Comparison of ENCODE assay signal across 21 cellular contexts in genomic region chr17:37438141-37438540, GRCh38. TPM values are rescaled to one million over a fixed set of nuclear protein-coding genes. Genes with fewer than 3 reads are reported as not detected.
DNase-seq lines count a peak whose midpoint lies in the region; ATAC-seq, FAIRE-seq and TF ChIP-seq lines count a peak whose summit lies in the region.
"Had no signal": no experiment of that assay in that cellular context is flagged by ENCODE, and none has a peak within 500 bp of the region (broad histone marks: within the 10 kb centered on the region; RNA-seq: fewer than 3 reads in every experiment).

No MANE protein-coding gene starts in this region.

- no peaks in the 10 kb centered on the region for H3K9me3 Mint-ChIP-seq in H9
- H3K9me3 Mint-ChIP-seq: immature natural killer cell had no signal

- H3K4me1 Mint-ChIP-seq in H9, result no peaks in the 10 kb centered on the region

- no peak overlapping the region for H2BK15ac ChIP-seq in H9 (ENCODE audit: low read depth, low read length)

- DNase-seq in A549 (ENCODE audit: low read depth in 1 of 2, low spot score in 1 of 2) (peak in 1 of 2 experiments; percentile 26), H9 (no peak), RWPE1 (ENCODE audit: low spot score) (no peak), foreskin keratinocyte (no peak)
- DNase-seq in activated CD4-positive, alpha-beta T cell treated with anti-CD3 and anti-CD28 coated beads, Interleukin-2, amount 50 U/mL, for 4 hours, result no peak
- DNase-seq: activated CD4-positive, alpha-beta T cell treated with anti-CD3 and anti-CD28 coated beads, Interleukin-2, amount 50 U/mL, for 48 hours; AML-193; DMS79 treated with DMSO at 0.1 percent for 48 hours; gastrocnemius medialis; immature natural killer cell; KBM-7; mucosa of descending colon; NCI-H187 treated with DMSO at 0.1 percent for 48 hours; NCI-H69; SHP77; T-helper 9 cell had no signal

- no peak overlapping the region for H2BK5ac ChIP-seq in H9 (ENCODE audit: insufficient read length, low read length)

- H4K91ac ChIP-seq in H9 (ENCODE audit: insufficient read length, low read depth, low read length), result no peak overlapping the region

- H3K9me3 ChIP-seq in A549 (no peaks in the 10 kb centered on the region), H9 (ENCODE audit: control insufficient read depth, low read depth, low read length) (no peaks in the 10 kb centered on the region)
- H3K9me3 ChIP-seq: gastrocnemius medialis, mucosa of descending colon had no signal

- H3K9ac ChIP-seq in H9 (ENCODE audit: extremely low read depth, insufficient read length, low read length), result no peak overlapping the region

- no peak overlapping the region for H2BK20ac ChIP-seq in H9 (ENCODE audit: low read depth, low read length, poor library complexity, severe bottlenecking)

- no peak overlapping the region for H2BK12ac ChIP-seq in H9 (ENCODE audit: insufficient read length, low read depth, low read length)

- H3K4me2 ChIP-seq in A549 (no peak overlapping the region), H9 (ENCODE audit: insufficient read depth, insufficient read length, low read length) (no peak overlapping the region)

- H3K4ac ChIP-seq in H9 (ENCODE audit: low read depth, low read length), result no peak overlapping the region

- H3K4me1 ChIP-seq in A549, result no peaks in the 10 kb centered on the region
- H3K4me1 ChIP-seq in H9 (ENCODE audit: insufficient read depth, low read length), result no peaks in the 10 kb centered on the region
- H3K4me1 ChIP-seq in foreskin keratinocyte, result no peaks in the 10 kb centered on the region
- H3K4me1 ChIP-seq: gastrocnemius medialis had no signal

- H3K27me3 ChIP-seq in H9 (ENCODE audit: insufficient read depth, low read length) (no peaks in the 10 kb centered on the region), foreskin keratinocyte (no peaks in the 10 kb centered on the region)
- H3K27me3 ChIP-seq: gastrocnemius medialis had no signal

- CTCF ChIA-PET in A549 (lab: Yijun Ruan, JAX) (interaction anchor here (0.6 to 4.2 kb wide), 24 partner anchors 8 to 132 kb away, joined by 3 to 27 read pairs (median 6); partner anchors contain the start of gene C17orf78), RWPE1 (lab: Yijun Ruan, JAX) (interaction anchor here (0.7 kb wide), 2 partner anchors 42 to 131 kb away, joined by 3 to 4 read pairs; no protein-coding TSS in a partner anchor)

- H4K5ac ChIP-seq in H9 (ENCODE audit: insufficient read length, low read depth, low read length), result no peak overlapping the region

- no peak overlapping the region for H2BK120ac ChIP-seq in H9 (ENCODE audit: low read depth, low read length, poor library complexity, severe bottlenecking)

- no peaks in the 10 kb centered on the region for H3K23me2 ChIP-seq in H9 (ENCODE audit: insufficient read length, low read depth, low read length, poor library complexity, severe bottlenecking)

- no peak overlapping the region for H3K23ac ChIP-seq in H9 (ENCODE audit: insufficient read length, low read depth, low read length)

- H4K20me1 ChIP-seq in H9 (ENCODE audit: control insufficient read depth, insufficient read depth, insufficient read length), result no peaks in the 10 kb centered on the region

- no peak overlapping the region for H3K14ac ChIP-seq in H9 (ENCODE audit: insufficient read depth, low read length)

- FAIRE-seq in A549 (lab: Jason Lieb, UNC), result no peak
- FAIRE-seq: astrocyte, GM12878 had no signal

- no peak overlapping the region for H3K56ac ChIP-seq in H9 (ENCODE audit: insufficient read length, low read depth, low read length)

- no peak overlapping the region for H2AFZ ChIP-seq in H9 (ENCODE audit: low read length)

- no peaks in the 10 kb centered on the region for H3K27me3 Mint-ChIP-seq in H9 (ENCODE audit: low read depth)

- H3K18ac ChIP-seq in H9 (ENCODE audit: insufficient read length, low read depth, low read length), result no peak overlapping the region

- TF ChIP-seq CTCF in A549 (IDR thresholded peaks at IDR 0.05) (peak; percentile 55), H9 (conservative IDR thresholded peaks at IDR 0.05) (peak; percentile 66), RWPE1 (conservative IDR thresholded peaks at IDR 0.05; ENCODE audit: low read depth) (0 out of 2 replicates have a peak, but pooled peaks have one; percentile 17), foreskin keratinocyte (conservative IDR thresholded peaks at IDR 0.05) (peak; percentile 54)

- peak in 1 of 2 experiments; percentile 26; a peak in 2 of 5 replicates for TF ChIP-seq RAD21 in A549 (conservative IDR thresholded peaks at IDR 0.05 in 1 of 2, IDR thresholded peaks at IDR 0.05 in 1 of 2)

- peaks cover 2% of the 10 kb centered on the region for H3K79me1 ChIP-seq in H9 (ENCODE audit: insufficient read depth, low read depth, low read length, poor library complexity, severe bottlenecking)

- peak; percentile 48 to 59; a peak in 2 of 6 replicates for ATAC-seq in A549
- ATAC-seq in foreskin keratinocyte, result no peak
- no peak for ATAC-seq in GM18870 (IDR thresholded peaks at IDR 0.05; ENCODE audit: unreplicated experiment)
- ATAC-seq in HG02678 (IDR thresholded peaks at IDR 0.05; ENCODE audit: unreplicated experiment), result no peak
- no peak for ATAC-seq in GM18498 (IDR thresholded peaks at IDR 0.05; ENCODE audit: unreplicated experiment)
- ATAC-seq: gastrocnemius medialis, GM12878, mucosa of descending colon had no signal

- H3K27ac Mint-ChIP-seq in H9, result peak overlapping the region in 1 of 3 experiments; percentile 79; a peak in 1 of 7 replicates

- H3T11ph ChIP-seq in H9 (ENCODE audit: low read length), result no peak overlapping the region

- H3K4me3 ChIP-seq in A549, result no peak overlapping the region
- H3K4me3 ChIP-seq: gastrocnemius medialis, GM12878, mucosa of descending colon had no signal

- H3K79me2 ChIP-seq in H9 (ENCODE audit: insufficient read depth, low read length), result no peaks in the 10 kb centered on the region

- H3K4me3 Mint-ChIP-seq in H9, result no peak overlapping the region
- H3K4me3 Mint-ChIP-seq: immature natural killer cell had no signal

- TF ChIP-seq POLR2A in A549 (IDR thresholded peaks at IDR 0.05; ENCODE audit: low read length), result no peak

- H4K8ac ChIP-seq in H9 (replicated peaks; ENCODE audit: insufficient read length, low read depth, low read length), result no peak overlapping the region

- no peak overlapping the region for H3K27ac ChIP-seq in A549
- no peak overlapping the region for H3K27ac ChIP-seq in H9 (ENCODE audit: insufficient read length, low read depth, low read length)
- no peak overlapping the region for H3K27ac ChIP-seq in RWPE1
- no peak overlapping the region for H3K27ac ChIP-seq in foreskin keratinocyte
- H3K27ac ChIP-seq: gastrocnemius medialis had no signal

- TF ChIP-seq EP300 in A549 (IDR thresholded peaks at IDR 0.05), result no peak

- no peak overlapping the region for H2AK5ac ChIP-seq in H9 (ENCODE audit: insufficient read length, low read length)

- 72% methylated on average over 4 of the region's 4 CpGs for WGBS in A549 (ENCODE audit: missing lambda C conversion rate)
- no CpG with 5 or more reads among the region's 4 CpGs for WGBS in H9 (ENCODE audit: extremely low coverage, insufficient read length, low lambda C conversion rate)

- peaks cover 4 to 60% (median 53%) of the 10 kb centered on the region in 3 experiments; a peak in 6 of 7 replicates for H3K36me3 Mint-ChIP-seq in H9 (ENCODE audit: insufficient read depth in 1 of 3, low read depth in 3 of 3)

- POLR2A ChIA-PET in A549 (lab: Yijun Ruan, JAX), result no interaction called here
- POLR2A ChIA-PET in RWPE1 (lab: Yijun Ruan, JAX; ENCODE audit: low non-redundant PET), result no interaction called here

TF ChIP-seq in A549, 52 proteins besides CTCF, POLR2A, EP300 and RAD21:
- TF ChIP-seq ZC3H11A (IDR thresholded peaks at IDR 0.05) (no peak), HOXA7 (CRISPR knock-in tag; IDR thresholded peaks at IDR 0.05) (0 out of 2 replicates have a peak, but pooled peaks have one; percentile 9)

RNA-seq across cellular contexts. Expression of gene TADA2A, which starts 31.5 kb away (rescaled TPM):
- polyA plus RNA-seq in A549 (2011; rRNA removed), result 22.2 and 27.1 TPM in 2 replicates
- 8.2 and 8.6 TPM in 2 replicates for polyA plus RNA-seq in A549 (2012; cell fraction: cytosol; rRNA removed)
- polyA plus RNA-seq in A549 (2012; cell fraction: nucleus; rRNA removed), result 12.7 and 20.7 TPM in 2 replicates
- polyA plus RNA-seq in A549 (2017; fragmentation: RNase III; extraction: RNeasy Plus Mini Kit Qiagen cat#74134 plus additional on column Dnase treatment), result 9.9 to 11.2 TPM (median 10.3 TPM) in 3 replicates
- polyA minus RNA-seq in A549 (2011; rRNA and poly(A)+ RNA removed), result 35.7 and 44.6 TPM in 2 replicates
- 20.9 and 25.2 TPM in 2 replicates for total RNA-seq in H9 (2021)
- total RNA-seq in foreskin keratinocyte, result 14.2 and 16.0 TPM in 2 replicates
- 7.2 and 8.9 TPM in 2 replicates for polyA plus RNA-seq in foreskin keratinocyte

RNA-seq across cellular contexts. Expression of gene ACACA, which starts 31.5 kb away (rescaled TPM):
- polyA plus RNA-seq in A549 (2011; rRNA removed), result 112 and 113 TPM in 2 replicates
- polyA plus RNA-seq in A549 (2012; cell fraction: cytosol; rRNA removed), result 33.3 and 39.2 TPM in 2 replicates
- polyA plus RNA-seq in A549 (2012; cell fraction: nucleus; rRNA removed), result 62.0 and 91.1 TPM in 2 replicates
- polyA plus RNA-seq in A549 (2017; fragmentation: RNase III; extraction: RNeasy Plus Mini Kit Qiagen cat#74134 plus additional on column Dnase treatment), result 42.7 to 51.8 TPM (median 48.6 TPM) in 3 replicates
- polyA minus RNA-seq in A549 (2011; rRNA and poly(A)+ RNA removed), result 336 and 347 TPM in 2 replicates
- 123 and 135 TPM in 2 replicates for total RNA-seq in H9 (2021)
- total RNA-seq in foreskin keratinocyte, result 89.8 and 90.2 TPM in 2 replicates
- polyA plus RNA-seq in foreskin keratinocyte, result 30.1 and 33.2 TPM in 2 replicates

RNA-seq across cellular contexts. Expression of gene DUSP14, which starts 51.5 kb away (rescaled TPM):
- polyA plus RNA-seq in A549 (2011; rRNA removed) (35.5 and 38.0 TPM in 2 replicates), A549 (2017; fragmentation: RNase III; extraction: RNeasy Plus Mini Kit Qiagen cat#74134 plus additional on column Dnase treatment) (32.7 to 36.1 TPM (median 34.1 TPM) in 3 replicates), foreskin keratinocyte (117 and 128 TPM in 2 replicates)
- polyA plus RNA-seq in A549 (2012; cell fraction: cytosol; rRNA removed), result 58.2 and 76.0 TPM in 2 replicates
- 54.1 and 60.8 TPM in 2 replicates for polyA plus RNA-seq in A549 (2012; cell fraction: nucleus; rRNA removed)
- 34.0 and 37.4 TPM in 2 replicates for polyA minus RNA-seq in A549 (2011; rRNA and poly(A)+ RNA removed)
- total RNA-seq in H9 (2021) (21.3 and 22.0 TPM in 2 replicates), foreskin keratinocyte (128 and 131 TPM in 2 replicates)

Comparison
In these comparisons a context has a peak if more than half of its experiments do, and no peak if none do; other contexts are left out.
1. ATAC-seq: peak in A549 (2 of 2); none in foreskin keratinocyte (single experiment), GM18870 (single experiment), HG02678 (single experiment) and GM18498 (single experiment).
2. Peak in every context shown above with its lines, with median percentiles within 50 percentile points of each other: CTCF ChIP-seq.